ENCODE assay signal across 26 cellular contexts in the genomic region with DNA sequence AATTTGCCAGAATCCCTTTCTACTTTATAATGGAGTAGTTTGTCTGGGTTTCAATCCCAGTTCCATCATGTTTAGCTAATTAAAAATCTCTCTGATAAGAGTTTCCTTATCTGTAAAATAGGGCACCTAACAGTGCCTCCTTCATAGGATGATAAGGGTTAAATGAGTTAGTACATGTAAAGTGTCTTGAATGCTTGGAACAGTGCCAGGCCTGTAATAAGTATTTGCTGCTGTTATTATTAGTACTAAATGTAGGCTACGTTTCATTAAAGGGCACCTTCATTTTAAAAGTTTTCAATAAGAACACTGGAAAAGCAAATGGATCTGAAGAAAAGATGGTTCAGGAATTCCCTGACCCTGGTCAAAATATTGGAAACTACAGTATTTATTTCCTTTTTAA. TPM values are rescaled to one million over a fixed set of nuclear protein-coding genes. Genes with fewer than 3 reads are reported as not detected.
"Had no signal": no experiment of that assay in that cellular context is flagged by ENCODE, and none has a peak within 500 bp of the region (broad histone marks: within the 10 kb centered on the region; RNA-seq: fewer than 3 reads in every experiment).

No MANE protein-coding gene starts in this region.

- FAIRE-seq: keratinocyte had no signal

- H3K36me3 Mint-ChIP-seq: activated naive CD4-positive, alpha-beta T cell treated with anti-CD3 and anti-CD28 coated beads, Interleukin-2, amount 50 U/mL, for 72 hours; brain; naive thymus-derived CD4-positive, alpha-beta T cell; T-cell had no signal

- H3K9me3 ChIP-seq: heart right ventricle, thyroid gland, upper lobe of right lung had no signal

- H3K36me3 ChIP-seq: heart right ventricle, thyroid gland, upper lobe of right lung had no signal

- ATAC-seq: activated naive CD4-positive, alpha-beta T cell treated with anti-CD3 and anti-CD28 coated beads, Interleukin-2, amount 50 U/mL, for 72 hours; activated T-helper 17 cell treated with anti-CD3 and anti-CD28 coated beads, Interleukin-2, amount 50 U/mL, for 72 hours; left lobe of liver; naive thymus-derived CD4-positive, alpha-beta T cell; T-cell; upper lobe of right lung had no signal

- H3K4me3 ChIP-seq: coronary artery, heart right ventricle, lung, thyroid gland, upper lobe of right lung had no signal

- H3K27ac Mint-ChIP-seq: activated naive CD4-positive, alpha-beta T cell treated with anti-CD3 and anti-CD28 coated beads, Interleukin-2, amount 50 U/mL, for 72 hours; activated T-helper 17 cell treated with anti-CD3 and anti-CD28 coated beads, Interleukin-2, amount 50 U/mL, for 72 hours; brain; endodermal cell; naive thymus-derived CD4-positive, alpha-beta T cell; stimulated activated naive CD8-positive, alpha-beta T cell treated with anti-CD3 and anti-CD28 coated beads, Interleukin-15, Interleukin-2, amounts not matched to agents 100 ng/mL and 50 ng/mL, for 24 hours; T-cell; T-helper 2 cell treated with Interferon-gamma antibody and Interleukin-4, amounts not matched to agents 5 μg/mL and 100 μg/mL, for 36 hours had no signal

- H3K4me3 Mint-ChIP-seq: activated T-helper 17 cell treated with anti-CD3 and anti-CD28 coated beads, Interleukin-2, amount 50 U/mL, for 72 hours; brain; endodermal cell; naive thymus-derived CD4-positive, alpha-beta T cell; neural crest cell; stimulated activated naive CD8-positive, alpha-beta T cell treated with anti-CD3 and anti-CD28 coated beads, Interleukin-15, Interleukin-2, amounts not matched to agents 100 ng/mL and 50 ng/mL, for 24 hours; T-cell; T-helper 2 cell treated with Interferon-gamma antibody and Interleukin-4, amounts not matched to agents 5 μg/mL and 100 μg/mL, for 36 hours had no signal

- H3K4me1 ChIP-seq: thyroid gland, upper lobe of right lung had no signal

- H3K27me3 ChIP-seq: heart right ventricle, thyroid gland had no signal

- H3K27ac ChIP-seq: coronary artery, epithelial cell of prostate, heart right ventricle, thyroid gland, upper lobe of right lung, VCaP had no signal

- H3K4me1 Mint-ChIP-seq: activated T-helper 17 cell treated with anti-CD3 and anti-CD28 coated beads, Interleukin-2, amount 50 U/mL, for 72 hours; naive thymus-derived CD4-positive, alpha-beta T cell; T-cell had no signal

- DNase-seq: activated CD4-positive, alpha-beta T cell treated with anti-CD3 and anti-CD28 coated beads, Interleukin-2, amount 50 U/mL, for 1 hour; activated CD4-positive, CD25-positive, alpha-beta regulatory T cell treated with anti-CD3 and anti-CD28 coated beads, Interleukin-2, amount 50 U/mL, for 72 hours; activated T-cell treated with anti-CD3 and anti-CD28 coated beads, Interleukin-2, amount 50 U/mL, for 1 hour; aorta; endodermal cell; foreskin fibroblast; naive thymus-derived CD4-positive, alpha-beta T cell; occipital lobe; stimulated activated CD4-positive, alpha-beta T cell treated with anti-CD3 and anti-CD28 coated beads, Interleukin-12 subunit alpha, Interleukin-12 subunit beta, amount 100 ng/mL, for 4 hours; substantia nigra; T-cell; thyroid gland; upper lobe of right lung had no signal

- H3K9me3 Mint-ChIP-seq: activated naive CD4-positive, alpha-beta T cell treated with anti-CD3 and anti-CD28 coated beads, Interleukin-2, amount 50 U/mL, for 72 hours; activated T-helper 17 cell treated with anti-CD3 and anti-CD28 coated beads, Interleukin-2, amount 50 U/mL, for 72 hours; endodermal cell; naive thymus-derived CD4-positive, alpha-beta T cell; neural crest cell; stimulated activated naive CD8-positive, alpha-beta T cell treated with anti-CD3 and anti-CD28 coated beads, Interleukin-15, Interleukin-2, amounts not matched to agents 100 ng/mL and 50 ng/mL, for 24 hours; T-cell; T-helper 2 cell treated with Interferon-gamma antibody and Interleukin-4, amounts not matched to agents 5 μg/mL and 100 μg/mL, for 36 hours had no signal

RNA-seq across cellular contexts. Expression of a gene that starts 11.8 kb away (rescaled TPM):
- total RNA-seq: activated naive CD4-positive, alpha-beta T cell treated with anti-CD3 and anti-CD28 coated beads, Interleukin-2, amount 50 U/mL, for 72 hours; activated T-helper 17 cell treated with anti-CD3 and anti-CD28 coated beads, Interleukin-2, amount 50 U/mL, for 72 hours; aorta; heart right ventricle; naive thymus-derived CD4-positive, alpha-beta T cell; neural crest cell; occipital lobe; thyroid gland; upper lobe of right lung had no signal
- polyA plus RNA-seq: heart right ventricle; keratinocyte; lung; naive thymus-derived CD4-positive, alpha-beta T cell had no signal
